In the genomic region with DNA sequence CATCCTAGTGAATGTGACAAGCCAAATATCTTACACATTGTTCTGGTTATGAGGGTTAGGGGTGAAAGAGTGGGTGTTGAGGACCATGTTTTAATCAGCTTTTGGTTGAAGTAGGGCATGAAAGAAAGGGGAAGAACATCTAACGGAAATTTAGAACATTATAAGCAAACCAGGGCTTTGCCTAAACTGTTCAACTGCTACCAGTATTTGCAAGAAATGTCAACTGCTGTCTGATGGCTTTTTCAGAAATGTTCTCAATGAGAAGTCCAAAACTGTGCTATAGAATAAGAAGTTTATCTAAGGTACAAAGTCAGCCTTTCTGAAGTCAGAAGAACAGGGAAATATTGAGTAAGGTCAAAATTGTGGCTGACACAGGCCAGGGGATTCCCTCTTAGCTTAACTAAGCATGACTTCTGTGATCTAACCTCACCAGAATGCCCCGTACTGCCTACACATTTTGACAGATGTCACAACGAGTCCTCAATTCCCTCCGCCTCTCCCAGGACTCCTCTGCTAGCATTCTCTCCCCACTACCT, we compare ENCODE assay signal across 8 cellular contexts.
A peak's percentile ranks its signal among the peaks of the same experiment; 100 is the strongest.
DNase-seq lines count a peak whose midpoint lies in the region; ATAC-seq and TF ChIP-seq lines count a peak whose summit lies in the region.

No MANE protein-coding gene starts in this region.

- intact Hi-C loops in lower lobe of right lung (cut with DNase I): no loop called here

- in situ Hi-C loops in HAP-1 (cut with MboI; ENCODE audit: low sequenced_read_pairs): no loop called here

- H3K9me3 ChIP-seq in lower lobe of right lung: no peaks in the 10 kb centered on the region
- H3K9me3 ChIP-seq in HAP-1: no peaks in the 10 kb centered on the region

- DNase-seq in lower lobe of right lung: no peak
- no peak for DNase-seq in amygdala (lab: John Stamatoyannopoulos, UW)
- DNase-seq in HAP-1 (ENCODE audit: low spot score in 2 of 2): no peak
- no peak for DNase-seq in DMS114 treated with DMSO at 0.1 percent for 48 hours (lab: John Stamatoyannopoulos, UW; ENCODE audit: unreplicated experiment)
- no peak for DNase-seq in medulla oblongata (ENCODE audit: extremely low spot score)

- peak overlapping the region; percentile 22 for H3K27ac ChIP-seq in lower lobe of right lung

- H3K36me3 ChIP-seq in lower lobe of right lung (no peaks in the 10 kb centered on the region), HAP-1 (replicated peaks) (no peaks in the 10 kb centered on the region)

- ATAC-seq in GM18499 (IDR thresholded peaks at IDR 0.05; ENCODE audit: insufficient read depth, unreplicated experiment): peak; percentile 88
- peak; percentile 78 for ATAC-seq in GM21390 (IDR thresholded peaks at IDR 0.05; ENCODE audit: unreplicated experiment)
- peak; percentile 80 for ATAC-seq in HG03521 (IDR thresholded peaks at IDR 0.05; ENCODE audit: unreplicated experiment)
- ATAC-seq in lower lobe of right lung: peak; percentile 27 to 41

- H3K4me1 ChIP-seq in lower lobe of right lung (no peaks in the 10 kb centered on the region), HAP-1 (no peaks in the 10 kb centered on the region)

- TF ChIP-seq CTCF in lower lobe of right lung (IDR thresholded peaks at IDR 0.05): no peak

- H3K4me3 ChIP-seq in lower lobe of right lung: no peak overlapping the region
- no peak overlapping the region for H3K4me3 ChIP-seq in HAP-1

- H3K27me3 ChIP-seq in lower lobe of right lung (ENCODE audit: low read depth) (no peaks in the 10 kb centered on the region), HAP-1 (ENCODE audit: low read depth) (no peaks in the 10 kb centered on the region; the same call in 1 of the 2 replicates)

Comparison
In these comparisons a context has a peak if more than half of its experiments do, and no peak if none do; other contexts are left out.
1. ATAC-seq: peak in every context shown above with its lines; median percentile 88 in GM18499; 80 in HG03521; 78 in GM21390; 34 in lower lobe of right lung.